8 cellular contexts compared by ENCODE assay signal in the genomic region with DNA sequence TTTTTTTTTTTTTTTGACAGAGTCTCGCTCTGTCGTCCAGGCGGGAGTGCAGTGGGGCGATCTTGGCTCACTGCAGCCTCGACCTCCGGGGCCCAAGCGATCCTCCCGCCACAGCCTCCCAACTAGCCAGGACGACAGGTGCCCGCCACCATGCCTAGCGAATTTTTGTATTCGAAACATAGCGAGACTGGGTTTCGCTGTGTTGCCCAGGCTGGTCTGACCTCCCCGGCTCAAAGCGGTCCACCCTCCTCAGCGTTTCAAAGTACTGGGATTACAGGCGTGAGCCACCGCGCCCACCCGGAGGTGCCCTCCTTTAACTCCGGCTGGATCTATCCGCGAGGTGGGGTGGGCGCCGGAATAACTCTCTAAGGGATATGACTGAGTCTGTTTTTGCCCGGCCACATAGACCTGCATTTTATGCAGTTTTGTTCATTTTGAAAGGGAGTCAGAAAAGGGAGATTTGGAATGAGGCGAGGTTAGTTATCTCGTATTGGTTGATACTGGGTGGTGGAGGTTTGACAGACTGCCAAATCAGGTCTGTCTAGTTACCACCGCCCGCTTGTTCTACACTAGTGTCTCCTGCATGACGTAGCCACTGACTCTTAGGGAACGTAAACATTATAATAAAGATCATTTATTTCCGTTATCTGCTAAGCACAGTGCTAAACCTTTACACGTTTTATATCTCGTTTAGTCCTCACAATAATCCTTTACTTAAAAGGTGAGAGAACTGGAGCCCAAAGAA. TPM values are rescaled to one million over a fixed set of nuclear protein-coding genes. Genes with fewer than 3 reads are reported as not detected.
A peak's percentile ranks its signal among the peaks of the same experiment; 100 is the strongest.
DNase-seq lines count a peak whose midpoint lies in the region; ATAC-seq and TF ChIP-seq lines count a peak whose summit lies in the region.

No MANE protein-coding gene starts in this region.

- TF ChIP-seq POLR2A in HCT116 (IDR thresholded peaks at IDR 0.05; ENCODE audit: borderline replicate concordance, extremely low read depth, insufficient read depth, insufficient read length): no peak

- no peaks in the 10 kb centered on the region for H3K9me3 ChIP-seq in HCT116 (ENCODE audit: control insufficient read depth in 1 of 2, insufficient read depth in 1 of 2, low read depth in 1 of 2, low read length in 2 of 2)
- no peaks in the 10 kb centered on the region for H3K9me3 ChIP-seq in T-helper 17 cell (ENCODE audit: control insufficient read depth, low read length, poor library complexity, severe bottlenecking)
- H3K9me3 ChIP-seq in skeletal muscle tissue (ENCODE audit: control insufficient read depth in 3 of 3, low read length in 3 of 3): no peaks in the 10 kb centered on the region

- H3K36me3 Mint-ChIP-seq in T-helper 17 cell (ENCODE audit: low read depth): no peaks in the 10 kb centered on the region
- no peaks in the 10 kb centered on the region for H3K36me3 Mint-ChIP-seq in glutamatergic neuron (ENCODE audit: unreplicated experiment)

- peak overlapping the region; percentile 97 for H3K4me2 ChIP-seq in HCT116 (ENCODE audit: low read length)

- CTCF ChIA-PET in HCT116 (lab: Charles Lee): no interaction called here

- peak overlapping the region; percentile 99 for H3K27ac Mint-ChIP-seq in T-helper 17 cell
- peak overlapping the region; percentile 59 for H3K27ac Mint-ChIP-seq in glutamatergic neuron (ENCODE audit: unreplicated experiment)

- H3K36me3 ChIP-seq in HCT116 (ENCODE audit: control insufficient read depth in 1 of 2, insufficient read depth in 2 of 2, low read length in 2 of 2) (peaks cover 2 to 20% of the 10 kb centered on the region in 2 experiments; a peak in 3 of 4 replicates), skeletal muscle tissue (ENCODE audit: control insufficient read depth in 3 of 3, insufficient read depth in 3 of 3, low read length in 3 of 3) (peaks cover 0 to 10% (median 4%) of the 10 kb centered on the region in 3 donors)

- peaks cover 1% of the 10 kb centered on the region for H3K9me3 Mint-ChIP-seq in glutamatergic neuron (ENCODE audit: unreplicated experiment)

- peak overlapping the region; percentile 96 for H3K9ac ChIP-seq in HCT116 (ENCODE audit: low read length)
- no peak overlapping the region for H3K9ac ChIP-seq in skeletal muscle tissue (ENCODE audit: low read depth in 1 of 3, low read length in 3 of 3)

- H3K27me3 ChIP-seq in HCT116 (ENCODE audit: insufficient read depth, low read length): no peaks in the 10 kb centered on the region
- no peaks in the 10 kb centered on the region for H3K27me3 ChIP-seq in skeletal muscle tissue (ENCODE audit: control insufficient read depth in 3 of 3, insufficient read depth in 3 of 3, low read length in 3 of 3)

- peaks cover 19% of the 10 kb centered on the region for H3K4me1 Mint-ChIP-seq in T-helper 17 cell
- peaks cover 4% of the 10 kb centered on the region for H3K4me1 Mint-ChIP-seq in glutamatergic neuron (ENCODE audit: low read depth, unreplicated experiment)

- H3K4me1 ChIP-seq in HCT116 (ENCODE audit: control insufficient read depth in 1 of 2, insufficient read depth in 2 of 2, low read length in 2 of 2): peaks cover 0 to 18% of the 10 kb centered on the region in 2 experiments; a peak in 3 of 4 replicates
- H3K4me1 ChIP-seq in skeletal muscle tissue (ENCODE audit: control insufficient read depth in 3 of 3, insufficient read depth in 3 of 3, low read length in 3 of 3): peaks cover 7 to 25% (median 11%) of the 10 kb centered on the region in 3 donors

- no peak for TF ChIP-seq RAD21 in HCT116 (IDR thresholded peaks at IDR 0.05; ENCODE audit: low read depth)

- no TSS peak for BruUV-seq in HCT116 (replicated peaks; lab: Mats Ljungman, UMichigan)

- H3K79me2 ChIP-seq in HCT116 (ENCODE audit: insufficient read depth, low read length): peaks cover 50% of the 10 kb centered on the region

- H3K27ac ChIP-seq in HCT116 (ENCODE audit: low read depth, low read length) (peak overlapping the region; percentile 93), skeletal muscle tissue (ENCODE audit: low read depth, low read length) (peak overlapping the region; percentile 97)

- no peak for DNase-seq in HCT116 (ENCODE audit: low read depth, low spot score)
- DNase-seq in T-helper 17 cell: no peak
- no peak for DNase-seq in glutamatergic neuron
- no peak for DNase-seq in cortex of kidney (lab: John Stamatoyannopoulos, UW)

- H3K4me3 ChIP-seq in HCT116 (replicated peaks in 1 of 2; ENCODE audit: low read depth in 1 of 2, low read length in 2 of 2): peak overlapping the region; percentile 95 to 100
- peak overlapping the region in 2 of 3 donors; percentile 96 for H3K4me3 ChIP-seq in skeletal muscle tissue (ENCODE audit: low read length in 3 of 3)

- ATAC-seq in HCT116 (peak; percentile 21), T-helper 17 cell (no peak), GM18517 (IDR thresholded peaks at IDR 0.05; ENCODE audit: unreplicated experiment) (no peak), HG03097 (IDR thresholded peaks at IDR 0.05; ENCODE audit: low FRiP score, unreplicated experiment) (no peak), HG02571 (IDR thresholded peaks at IDR 0.05; ENCODE audit: unreplicated experiment) (no peak)

- H3K9me2 ChIP-seq in HCT116 (ENCODE audit: insufficient read depth): no peaks in the 10 kb centered on the region

- no peaks in the 10 kb centered on the region for H3K27me3 Mint-ChIP-seq in T-helper 17 cell
- H3K27me3 Mint-ChIP-seq in glutamatergic neuron (ENCODE audit: unreplicated experiment): peaks cover 2% of the 10 kb centered on the region

- TF ChIP-seq CTCF in HCT116 (IDR thresholded peaks at IDR 0.05 in 2 of 3, conservative IDR thresholded peaks at IDR 0.05 in 1 of 3; ENCODE audit: borderline replicate concordance in 1 of 3, insufficient read depth in 1 of 3, low read depth in 2 of 3, low read length in 2 of 3): no peak
- TF ChIP-seq CTCF in glutamatergic neuron (IDR thresholded peaks at IDR 0.05; ENCODE audit: partially characterized antibody, unreplicated experiment): no peak

- RAD21 ChIA-PET in HCT116 (lab: Charles Lee; ENCODE audit: low non-redundant PET in 1 of 2, low total read pairs in 2 of 2, uncharacterized antibody in 2 of 2, unreplicated experiment in 2 of 2): no interaction called here

- POLR2A ChIA-PET in HCT116 (lab: Charles Lee): interaction anchor here (1.1 kb wide), 1 partner anchor 31 kb away, joined by 3 read pairs; no protein-coding TSS in a partner anchor

- H3K4me3 Mint-ChIP-seq in T-helper 17 cell (peak overlapping the region; percentile 70), glutamatergic neuron (ENCODE audit: unreplicated experiment) (peak overlapping the region; percentile 92)

- no peak overlapping the region for H2AFZ ChIP-seq in HCT116 (ENCODE audit: low read depth, low read length, poor library complexity, severe bottlenecking)

- peaks cover 16% of the 10 kb centered on the region; the same call in 1 of the 2 replicates for H4K20me1 ChIP-seq in HCT116 (ENCODE audit: insufficient read depth)

- intact Hi-C loops in HCT116 (cut with micrococcal nuclease): no loop called here

TF ChIP-seq in HCT116, 20 proteins besides CTCF, POLR2A, EP300 and RAD21:
- no peak for TF ChIP-seq SP1 (IDR thresholded peaks at IDR 0.05; ENCODE audit: low read depth)
- TF ChIP-seq, protein P1, sequence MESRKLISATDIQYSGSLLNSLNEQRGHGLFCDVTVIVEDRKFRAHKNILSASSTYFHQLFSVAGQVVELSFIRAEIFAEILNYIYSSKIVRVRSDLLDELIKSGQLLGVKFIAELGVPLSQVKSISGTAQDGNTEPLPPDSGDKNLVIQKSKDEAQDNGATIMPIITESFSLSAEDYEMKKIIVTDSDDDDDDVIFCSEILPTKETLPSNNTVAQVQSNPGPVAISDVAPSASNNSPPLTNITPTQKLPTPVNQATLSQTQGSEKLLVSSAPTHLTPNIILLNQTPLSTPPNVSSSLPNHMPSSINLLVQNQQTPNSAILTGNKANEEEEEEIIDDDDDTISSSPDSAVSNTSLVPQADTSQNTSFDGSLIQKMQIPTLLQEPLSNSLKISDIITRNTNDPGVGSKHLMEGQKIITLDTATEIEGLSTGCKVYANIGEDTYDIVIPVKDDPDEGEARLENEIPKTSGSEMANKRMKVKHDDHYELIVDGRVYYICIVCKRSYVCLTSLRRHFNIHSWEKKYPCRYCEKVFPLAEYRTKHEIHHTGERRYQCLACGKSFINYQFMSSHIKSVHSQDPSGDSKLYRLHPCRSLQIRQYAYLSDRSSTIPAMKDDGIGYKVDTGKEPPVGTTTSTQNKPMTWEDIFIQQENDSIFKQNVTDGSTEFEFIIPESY (IDR thresholded peaks at IDR 0.05; ENCODE audit: extremely low read depth, insufficient replicate concordance, low read length): no peak

RNA-seq across cellular contexts. Expression of a gene that starts 0.9 kb away (rescaled TPM):
- total RNA-seq in HCT116 (2021; ENCODE audit: unreplicated experiment) (316 TPM), T-helper 17 cell (10 to 100 TPM; 82.7 to 96.6 TPM), glutamatergic neuron (ENCODE audit: unreplicated experiment) (146 TPM), skeletal muscle tissue (141 TPM)
- 134 and 185 TPM in 2 replicates for polyA plus RNA-seq in HCT116 (2012)

RNA-seq across cellular contexts. Expression of a gene that starts 16.1 kb away (rescaled TPM):
- 16.1 TPM for total RNA-seq in HCT116 (2021; ENCODE audit: unreplicated experiment)
- 11.7 and 14.7 TPM in 2 replicates for polyA plus RNA-seq in HCT116 (2012)
- 10 to 100 TPM; 21.5 to 23.8 TPM for total RNA-seq in T-helper 17 cell
- total RNA-seq in glutamatergic neuron (ENCODE audit: unreplicated experiment): 48.2 TPM
- 57.9 TPM for total RNA-seq in skeletal muscle tissue

RNA-seq across cellular contexts. Expression of a gene that starts 35.5 kb away (rescaled TPM):
- total RNA-seq in HCT116 (2021; ENCODE audit: unreplicated experiment): 7.3 TPM
- polyA plus RNA-seq in HCT116 (2012): 1.1 and 1.7 TPM in 2 replicates
- 1 to 10 TPM; 1.5 to 2.1 TPM for total RNA-seq in T-helper 17 cell
- 13.4 TPM for total RNA-seq in glutamatergic neuron (ENCODE audit: unreplicated experiment)
- total RNA-seq in skeletal muscle tissue: 7.3 TPM
